In the genomic region with DNA sequence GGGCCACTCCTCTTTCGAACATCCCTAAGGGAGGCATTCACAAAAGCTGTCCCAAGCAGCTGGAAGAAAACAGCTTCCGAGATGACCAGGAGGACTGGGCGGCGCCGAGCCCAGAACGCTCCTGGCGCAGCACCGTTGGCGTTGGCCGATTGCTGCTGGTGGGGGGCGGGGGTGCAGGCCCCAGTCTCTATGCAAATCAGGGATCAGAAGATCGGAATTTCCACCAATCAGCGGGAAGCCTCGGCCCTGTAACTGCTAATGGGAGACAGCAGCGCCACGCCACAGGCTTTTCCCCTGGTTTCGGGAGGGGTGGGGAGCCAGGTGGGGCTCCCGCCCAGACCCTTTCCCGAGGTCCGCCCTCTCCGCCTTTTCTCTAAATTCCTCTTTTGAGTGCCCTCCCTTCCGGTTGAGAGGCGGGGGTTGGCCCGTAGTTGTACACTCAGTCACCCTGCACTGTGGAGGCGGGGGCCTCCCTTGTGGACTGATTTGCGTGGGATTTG, we compare ENCODE assay signal across 8 cellular contexts. TPM values are rescaled to one million over a fixed set of nuclear protein-coding genes. Genes with fewer than 3 reads are reported as not detected.
DNase-seq lines count a peak whose midpoint lies in the region; ATAC-seq and TF ChIP-seq lines count a peak whose summit lies in the region.

No MANE protein-coding gene starts in this region.

- H3K4me3 Mint-ChIP-seq in CD4-positive, alpha-beta memory T cell: peak overlapping the region in 2 of 8 donors; percentile 25 to 29

- H3K4me1 ChIP-seq in CD4-positive, alpha-beta memory T cell (ENCODE audit: insufficient read depth, low read length): peaks cover 3% of the 10 kb centered on the region
- H3K4me1 ChIP-seq in neutrophil (ENCODE audit: control insufficient read depth in 1 of 2, insufficient read depth in 1 of 2, low read depth in 1 of 2, low read length in 1 of 2): peaks cover 13 to 16% of the 10 kb centered on the region in 2 experiments

- no peak overlapping the region for H3K4me3 ChIP-seq in CD4-positive, alpha-beta memory T cell (ENCODE audit: low read length in 2 of 2)
- H3K4me3 ChIP-seq in neutrophil (ENCODE audit: low read depth in 1 of 2, low read length in 1 of 2): peak overlapping the region; percentile 55 to 70

- CTCF ChIA-PET in CD4-positive, alpha-beta memory T cell (lab: Charles Lee; ENCODE audit: partially characterized antibody): interaction anchor here (1.9 kb wide), 1 partner anchor 11 kb away, joined by 10 read pairs; a partner anchor contains a TSS

- no peak for TF ChIP-seq CTCF in neutrophil (IDR thresholded peaks at IDR 0.05)

- in situ Hi-C loops in KBM-7 (cut with MboI; ENCODE audit: low pct_unique_long_range_greater_than_20kb, low sequenced_read_pairs): no loop called here

- DNase-seq in CD4-positive, alpha-beta memory T cell: no peak
- DNase-seq in activated T-cell treated with anti-CD3 and anti-CD28 coated beads, Interleukin-2, amount 50 U/mL, for 48 hours: peak; percentile 54
- DNase-seq in germinal center (ENCODE audit: low spot score) (peak; percentile 58), KBM-7 (no peak)

- ATAC-seq in HG03045 (IDR thresholded peaks at IDR 0.05; ENCODE audit: unreplicated experiment): peak; percentile 47
- ATAC-seq in GM21576 (IDR thresholded peaks at IDR 0.05; ENCODE audit: unreplicated experiment): no peak
- ATAC-seq in GM21360 (IDR thresholded peaks at IDR 0.05; ENCODE audit: unreplicated experiment): no peak

- H3K9me3 ChIP-seq in CD4-positive, alpha-beta memory T cell (ENCODE audit: control insufficient read depth in 1 of 2, low read length in 2 of 2): no peaks in the 10 kb centered on the region
- H3K9me3 ChIP-seq in neutrophil: no peaks in the 10 kb centered on the region

- H3K27ac ChIP-seq in CD4-positive, alpha-beta memory T cell (ENCODE audit: low read depth, low read length): peak overlapping the region; percentile 6
- peak overlapping the region; percentile 83 for H3K27ac ChIP-seq in neutrophil

- no peaks in the 10 kb centered on the region for H3K27me3 ChIP-seq in CD4-positive, alpha-beta memory T cell (ENCODE audit: insufficient read depth, low read length)
- H3K27me3 ChIP-seq in neutrophil: no peaks in the 10 kb centered on the region

- POLR2A ChIA-PET in CD4-positive, alpha-beta memory T cell (lab: Charles Lee; ENCODE audit: partially characterized antibody): interaction anchor here (8.0 kb wide), 1 partner anchor 9 kb away, joined by 83 read pairs; a partner anchor contains a TSS

- no peaks in the 10 kb centered on the region for H3K27me3 Mint-ChIP-seq in CD4-positive, alpha-beta memory T cell

- peaks cover 32% of the 10 kb centered on the region for H3K36me3 ChIP-seq in CD4-positive, alpha-beta memory T cell (ENCODE audit: insufficient read depth, low read length)
- H3K36me3 ChIP-seq in neutrophil: peaks cover 5% of the 10 kb centered on the region

- H3K36me3 Mint-ChIP-seq in CD4-positive, alpha-beta memory T cell: peaks cover 23 to 51% of the 10 kb centered on the region in 2 donors

- H3K4me1 Mint-ChIP-seq in CD4-positive, alpha-beta memory T cell: peaks cover 14 to 24% (median 15%) of the 10 kb centered on the region in 4 donors

- no peaks in the 10 kb centered on the region for H3K9me3 Mint-ChIP-seq in CD4-positive, alpha-beta memory T cell

- intact Hi-C loops in CD4-positive, alpha-beta memory T cell (cut with micrococcal nuclease): no loop called here

- peak overlapping the region; percentile 19 to 87 (median 65) for H3K27ac Mint-ChIP-seq in CD4-positive, alpha-beta memory T cell

RNA-seq across cellular contexts. Expression of a gene that starts 27.0 kb away (rescaled TPM):
- 10 to 100 TPM; 50.1 to 52.5 TPM for total RNA-seq in CD4-positive, alpha-beta memory T cell
- polyA plus RNA-seq in CD4-positive, alpha-beta memory T cell: 100 to 1,000 TPM in 1 of 2 donors, 10 to 100 TPM in 1; 100.0 to 100 TPM

RNA-seq across cellular contexts. Expression of a gene that starts 56.2 kb away (rescaled TPM):
- 100 to 1,000 TPM; 147 TPM for total RNA-seq in CD4-positive, alpha-beta memory T cell
- polyA plus RNA-seq in CD4-positive, alpha-beta memory T cell: 100 to 1,000 TPM in 1 of 2 donors, 10 to 100 TPM in 1; 67.4 to 111 TPM

Comparison
In these comparisons a context has a peak if more than half of its experiments do, and no peak if none do; other contexts are left out.
1. DNase-seq: peak in activated T-cell treated with anti-CD3 and anti-CD28 coated beads, Interleukin-2, amount 50 U/mL, for 48 hours (2 of 2) and germinal center (single experiment); none in CD4-positive, alpha-beta memory T cell (0 of 5) and KBM-7 (single experiment).
2. H3K4me3 ChIP-seq: peak in neutrophil (2 of 2); none in CD4-positive, alpha-beta memory T cell (0 of 2).